In the genomic region with DNA sequence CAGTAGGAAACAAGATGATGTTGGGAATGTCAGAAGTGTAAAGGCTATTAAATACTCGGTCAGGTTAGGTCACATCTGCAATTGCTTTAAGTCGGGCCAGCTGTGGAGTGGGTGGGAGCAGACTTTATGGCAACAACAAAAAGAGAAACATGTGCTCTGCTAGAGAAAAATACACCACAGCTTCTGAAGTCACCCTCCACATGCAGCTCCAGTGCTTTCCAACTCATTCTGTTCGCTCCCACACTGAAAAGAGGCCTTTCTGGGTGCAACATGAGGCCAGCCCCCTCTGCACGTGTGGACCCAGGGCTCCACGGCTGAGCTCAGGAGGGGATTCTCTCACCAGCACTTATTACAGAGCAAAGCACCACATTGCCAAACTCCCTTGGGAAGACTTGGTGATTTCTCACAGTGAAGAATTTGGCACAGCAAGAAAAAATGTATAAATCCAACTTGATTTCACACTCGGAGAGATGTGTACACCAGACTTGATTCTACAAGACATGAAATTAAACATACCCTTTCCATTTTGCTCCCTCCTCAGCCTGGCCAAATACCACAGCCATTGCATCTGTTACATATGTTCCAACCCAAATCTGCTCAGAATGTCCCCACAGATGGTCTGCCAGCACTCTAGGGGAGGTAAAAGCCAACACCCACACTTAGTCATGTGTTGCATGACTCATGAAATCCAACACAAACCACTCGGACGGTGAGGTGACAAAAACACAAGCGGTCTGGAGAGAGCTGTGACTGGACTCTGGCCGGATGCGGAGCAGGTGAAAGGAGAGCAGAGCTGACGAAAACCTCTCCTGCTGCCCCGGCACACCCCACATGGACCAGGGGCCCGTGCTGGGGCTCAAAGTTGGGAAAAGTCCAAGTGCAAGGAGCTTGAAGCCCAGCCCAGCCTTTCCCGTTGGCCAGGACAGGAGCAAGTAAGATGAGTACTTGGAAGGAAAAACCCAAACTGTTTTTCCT, we compare ENCODE assay signal across 10 cellular contexts.
DNase-seq lines count a peak whose midpoint lies in the region; ATAC-seq and TF ChIP-seq lines count a peak whose summit lies in the region.
"Had no signal": no experiment of that assay in that cellular context is flagged by ENCODE, and none has a peak within 500 bp of the region (broad histone marks: within the 10 kb centered on the region; RNA-seq: fewer than 3 reads in every experiment).

No MANE protein-coding gene starts in this region.

- H3K4me1 Mint-ChIP-seq in stimulated activated naive CD8-positive, alpha-beta T cell treated with anti-CD3 and anti-CD28 coated beads, Interleukin-15, amount 100 ng/mL, for 72 hours: no peaks in the 10 kb centered on the region

- no peaks in the 10 kb centered on the region for H3K27me3 ChIP-seq in lung (ENCODE audit: control insufficient read depth, insufficient read depth)

- H3K9me3 ChIP-seq in lung (ENCODE audit: control insufficient read depth in 2 of 2, insufficient read depth in 1 of 2, low read length in 1 of 2): no peaks in the 10 kb centered on the region

- WGBS in lung, 2 donors: 65 to 76% methylated on average over 15 of the region's 15 CpGs

- ATAC-seq in stimulated activated naive CD8-positive, alpha-beta T cell treated with anti-CD3 and anti-CD28 coated beads, Interleukin-15, Interleukin-2, amounts not matched to agents 100 U/mL and 50 U/mL, for 24 hours: peak; percentile 34
- ATAC-seq in stimulated activated naive CD8-positive, alpha-beta T cell treated with anti-CD3 and anti-CD28 coated beads, Interleukin-15, amount 100 ng/mL, for 72 hours: no peak
- peak; percentile 55 for ATAC-seq in lung (ENCODE audit: insufficient read depth, low FRiP score)

- H3K27ac ChIP-seq in lung (ENCODE audit: low read depth in 1 of 2, low read length in 1 of 2): peak overlapping the region; percentile 68 to 78
- H3K27ac ChIP-seq: C4-2B had no signal

- peaks cover 11 to 15% of the 10 kb centered on the region in 2 donors for H3K4me1 ChIP-seq in lung (ENCODE audit: control insufficient read depth in 2 of 2, insufficient read depth in 2 of 2, low read length in 2 of 2)

- H3K36me3 ChIP-seq in lung (ENCODE audit: control insufficient read depth in 2 of 2, insufficient read depth in 2 of 2, low read length in 2 of 2): peaks cover 5 to 8% of the 10 kb centered on the region in 2 donors

- no peak for TF ChIP-seq CTCF in choroid plexus epithelial cell (conservative IDR thresholded peaks at IDR 0.05; ENCODE audit: low read depth, low read length)
- TF ChIP-seq CTCF in lung (IDR thresholded peaks at IDR 0.05; ENCODE audit: control extremely low read depth, extremely low read depth): no peak

- peaks cover 23% of the 10 kb centered on the region for H3K27me3 Mint-ChIP-seq in stimulated activated naive CD8-positive, alpha-beta T cell treated with anti-CD3 and anti-CD28 coated beads, Interleukin-15, amount 100 ng/mL, for 72 hours

- H3K4me3 Mint-ChIP-seq in stimulated activated naive CD8-positive, alpha-beta T cell treated with anti-CD3 and anti-CD28 coated beads, Interleukin-15, amount 100 ng/mL, for 72 hours: no peak overlapping the region
- H3K4me3 Mint-ChIP-seq: T-helper 1 cell treated with Interleukin-12 subunit alpha and Interleukin-12 subunit beta and Interleukin-4 antibody, amounts not matched to agents 30 μg/mL and 1 μg/mL, for 36 hours had no signal

- H3K4me3 ChIP-seq in choroid plexus epithelial cell (ENCODE audit: low read depth, low read length): peak overlapping the region; percentile 25
- no peak overlapping the region for H3K4me3 ChIP-seq in lung

- H3K27ac Mint-ChIP-seq in stimulated activated naive CD8-positive, alpha-beta T cell treated with anti-CD3 and anti-CD28 coated beads, Interleukin-15, amount 100 ng/mL, for 72 hours: no peak overlapping the region
- H3K27ac Mint-ChIP-seq: T-helper 1 cell treated with Interleukin-12 subunit alpha and Interleukin-12 subunit beta and Interleukin-4 antibody, amounts not matched to agents 30 μg/mL and 1 μg/mL, for 36 hours had no signal

- DNase-seq in stimulated activated naive CD8-positive, alpha-beta T cell treated with anti-CD3 and anti-CD28 coated beads, Interleukin-15, Interleukin-2, amounts not matched to agents 100 U/mL and 50 U/mL, for 24 hours: no peak
- DNase-seq in stimulated activated naive CD8-positive, alpha-beta T cell treated with anti-CD3 and anti-CD28 coated beads, Interleukin-15, amount 100 ng/mL, for 72 hours: no peak
- peak; percentile 97 for DNase-seq in choroid plexus epithelial cell (ENCODE audit: low read depth)
- peak; percentile 57 for DNase-seq in lung (ENCODE audit: low spot score)
- no peak for DNase-seq in stimulated activated CD4-positive, alpha-beta T cell treated with anti-CD3 and anti-CD28 coated beads, Interleukin-4, amount 100 ng/mL, for 24 hours
- DNase-seq in activated CD8-positive, alpha-beta memory T cell treated with anti-CD3 and anti-CD28 coated beads, Interleukin-2, amount 50 U/mL, for 4 hours: no peak
- DNase-seq in NOMO-1 (lab: John Stamatoyannopoulos, UW; ENCODE audit: unreplicated experiment in 2 of 2): no peak
- no peak for DNase-seq in NCI-H2029 treated with DMSO at 0.1 percent for 48 hours (lab: John Stamatoyannopoulos, UW)

- H3K9me3 Mint-ChIP-seq in stimulated activated naive CD8-positive, alpha-beta T cell treated with anti-CD3 and anti-CD28 coated beads, Interleukin-15, amount 100 ng/mL, for 72 hours: no peaks in the 10 kb centered on the region
- H3K9me3 Mint-ChIP-seq: T-helper 1 cell treated with Interleukin-12 subunit alpha and Interleukin-12 subunit beta and Interleukin-4 antibody, amounts not matched to agents 30 μg/mL and 1 μg/mL, for 36 hours had no signal

Comparison
In these comparisons a context has a peak if more than half of its experiments do, and no peak if none do; other contexts are left out.
1. DNase-seq: peak in choroid plexus epithelial cell (single experiment) and lung (single experiment); none in stimulated activated naive CD8-positive, alpha-beta T cell treated with anti-CD3 and anti-CD28 coated beads, Interleukin-15, Interleukin-2, amounts not matched to agents 100 U/mL and 50 U/mL, for 24 hours (single experiment), stimulated activated naive CD8-positive, alpha-beta T cell treated with anti-CD3 and anti-CD28 coated beads, Interleukin-15, amount 100 ng/mL, for 72 hours (0 of 2), stimulated activated CD4-positive, alpha-beta T cell treated with anti-CD3 and anti-CD28 coated beads, Interleukin-4, amount 100 ng/mL, for 24 hours (single experiment), activated CD8-positive, alpha-beta memory T cell treated with anti-CD3 and anti-CD28 coated beads, Interleukin-2, amount 50 U/mL, for 4 hours (single experiment), NOMO-1 (0 of 2) and NCI-H2029 treated with DMSO at 0.1 percent for 48 hours (single experiment).